28 cellular contexts compared by ENCODE assay signal in the genomic region with DNA sequence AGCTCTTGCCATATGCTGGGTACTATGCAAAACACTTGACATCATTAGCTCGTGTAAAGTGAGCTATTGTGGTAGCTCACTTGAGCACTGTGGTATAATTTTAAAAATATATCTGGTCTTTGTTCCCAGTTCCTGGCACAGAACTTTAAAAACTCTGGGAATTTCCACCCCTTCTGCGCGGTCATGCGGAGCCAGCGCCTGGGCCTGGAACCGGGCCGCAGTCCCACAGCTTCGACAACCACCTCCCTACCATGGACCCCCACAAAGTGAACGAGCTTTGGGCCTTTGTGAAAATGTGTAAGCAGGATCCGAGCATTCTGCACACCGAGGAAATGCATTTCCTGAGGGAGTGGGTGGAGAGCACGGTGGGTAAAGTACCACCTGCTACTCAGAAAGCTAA.
"Had no signal": no experiment of that assay in that cellular context is flagged by ENCODE, and none has a peak within 500 bp of the region (broad histone marks: within the 10 kb centered on the region; RNA-seq: fewer than 3 reads in every experiment).

No MANE protein-coding gene starts in this region.

- H3K36me3 Mint-ChIP-seq: stimulated activated effector memory CD8-positive, alpha-beta T cell treated with anti-CD3 and anti-CD28 coated beads, Interleukin-12 subunit alpha, Interleukin-12 subunit beta, amount 100 ng/mL, for 72 hours; stimulated activated memory B cell treated with anti-CD40 and anti-IgM and Interleukin-4, amounts not matched to agents 10 μg/mL and 1 μg/mL and 100 μg/mL, for 72 hours; stimulated activated naive B cell treated with anti-CD40 and anti-IgM and Interleukin-4, amounts not matched to agents 10 μg/mL and 1 μg/mL and 100 μg/mL, for 72 hours; type B pancreatic cell had no signal

- H3K27ac Mint-ChIP-seq: stimulated activated effector memory CD8-positive, alpha-beta T cell treated with anti-CD3 and anti-CD28 coated beads, Interleukin-12 subunit alpha, Interleukin-12 subunit beta, amount 100 ng/mL, for 72 hours; stimulated activated memory B cell treated with anti-CD40 and anti-IgM and Interleukin-4, amounts not matched to agents 10 μg/mL and 1 μg/mL and 100 μg/mL, for 72 hours; stimulated activated naive B cell treated with anti-CD40 and anti-IgM and Interleukin-4, amounts not matched to agents 10 μg/mL and 1 μg/mL and 100 μg/mL, for 72 hours; stimulated activated naive CD8-positive, alpha-beta T cell treated with anti-CD3 and anti-CD28 coated beads, Interleukin-15, amount 100 ng/mL, for 72 hours; stimulated activated naive CD8-positive, alpha-beta T cell treated with anti-CD3 and anti-CD28 coated beads, Interleukin-15, Interleukin-2, amounts not matched to agents 100 ng/mL and 50 ng/mL, for 24 hours; type B pancreatic cell had no signal

- H3K27me3 ChIP-seq: stomach, suprapubic skin, testis, tibial artery, tibial nerve, transverse colon, upper lobe of left lung, upper lobe of right lung, uterus, vagina had no signal

- H3K36me3 ChIP-seq: stomach, suprapubic skin, thoracic aorta, tibial artery, tibial nerve, transverse colon, upper lobe of left lung, upper lobe of right lung, uterus, vagina had no signal

- H3K27ac ChIP-seq: stomach, suprapubic skin, testis, thoracic aorta, tibial artery, tibial nerve, transverse colon, upper lobe of left lung, upper lobe of right lung, uterus, vagina had no signal

- DNase-seq: stimulated activated CD4-positive, alpha-beta T cell treated with anti-CD3 and anti-CD28 coated beads, Interleukin-2, amount 100 ng/mL, for 24 hours; stimulated activated CD4-positive, alpha-beta T cell treated with anti-CD3 and anti-CD28 coated beads, Interleukin-2, amount 100 ng/mL, for 48 hours; stimulated activated CD4-positive, alpha-beta T cell treated with anti-CD3 and anti-CD28 coated beads, Interleukin-4, amount 100 ng/mL, for 1 hour; stimulated activated CD4-positive, alpha-beta T cell treated with anti-CD3 and anti-CD28 coated beads, Interleukin-4, amount 100 ng/mL, for 24 hours; stimulated activated CD4-positive, alpha-beta T cell treated with anti-CD3 and anti-CD28 coated beads, Interleukin-4, amount 100 ng/mL, for 4 hours; stimulated activated CD8-positive, alpha-beta memory T cell treated with anti-CD3 and anti-CD28 coated beads, Interleukin-4, amount 100 ng/mL, for 48 hours; stimulated activated naive B cell treated with anti-CD40 and anti-IgM and Interleukin-4, amounts not matched to agents 10 μg/mL and 1 μg/mL and 100 μg/mL, for 72 hours; stimulated activated naive CD4-positive, alpha-beta T cell; stimulated activated naive CD4-positive, alpha-beta T cell treated with Interleukin-2 at 50 U/mL for 16 hours; stimulated activated naive CD8-positive, alpha-beta T cell treated with anti-CD3 and anti-CD28 coated beads, Interleukin-15, amount 100 ng/mL, for 72 hours; stimulated activated naive CD8-positive, alpha-beta T cell treated with anti-CD3 and anti-CD28 coated beads, Interleukin-15, Interleukin-2, amounts not matched to agents 100 U/mL and 50 U/mL, for 24 hours; stomach; substantia nigra; testis; tibial artery; transverse colon; upper lobe of right lung; uterus had no signal

- H3K4me1 Mint-ChIP-seq: stimulated activated effector memory CD8-positive, alpha-beta T cell treated with anti-CD3 and anti-CD28 coated beads, Interleukin-12 subunit alpha, Interleukin-12 subunit beta, amount 100 ng/mL, for 72 hours; stimulated activated memory B cell treated with anti-CD40 and anti-IgM and Interleukin-4, amounts not matched to agents 10 μg/mL and 1 μg/mL and 100 μg/mL, for 72 hours; stimulated activated naive B cell treated with anti-CD40 and anti-IgM and Interleukin-4, amounts not matched to agents 10 μg/mL and 1 μg/mL and 100 μg/mL, for 72 hours; stimulated activated naive CD8-positive, alpha-beta T cell treated with anti-CD3 and anti-CD28 coated beads, Interleukin-15, amount 100 ng/mL, for 72 hours had no signal

- FAIRE-seq: urothelium cell line had no signal

- H3K4me1 ChIP-seq: suprapubic skin, testis, tibial nerve, transverse colon, uterus had no signal

- H3K4me3 Mint-ChIP-seq: stimulated activated effector memory CD8-positive, alpha-beta T cell treated with anti-CD3 and anti-CD28 coated beads, Interleukin-12 subunit alpha, Interleukin-12 subunit beta, amount 100 ng/mL, for 72 hours; stimulated activated memory B cell treated with anti-CD40 and anti-IgM and Interleukin-4, amounts not matched to agents 10 μg/mL and 1 μg/mL and 100 μg/mL, for 72 hours; stimulated activated naive B cell treated with anti-CD40 and anti-IgM and Interleukin-4, amounts not matched to agents 10 μg/mL and 1 μg/mL and 100 μg/mL, for 72 hours; stimulated activated naive CD8-positive, alpha-beta T cell treated with anti-CD3 and anti-CD28 coated beads, Interleukin-15, amount 100 ng/mL, for 72 hours; stimulated activated naive CD8-positive, alpha-beta T cell treated with anti-CD3 and anti-CD28 coated beads, Interleukin-15, Interleukin-2, amounts not matched to agents 100 ng/mL and 50 ng/mL, for 24 hours; type B pancreatic cell had no signal

- H3K27me3 Mint-ChIP-seq: stimulated activated naive CD8-positive, alpha-beta T cell treated with anti-CD3 and anti-CD28 coated beads, Interleukin-15, Interleukin-2, amounts not matched to agents 100 ng/mL and 50 ng/mL, for 24 hours had no signal

- H3K4me3 ChIP-seq: stomach, suprapubic skin, testis, thoracic aorta, tibial artery, tibial nerve, transverse colon, upper lobe of left lung, upper lobe of right lung, uterus, vagina had no signal

- H3K9me3 ChIP-seq: suprapubic skin, testis, thoracic aorta, transverse colon, upper lobe of right lung, uterus, vagina had no signal
